In genomic region chr1:156114919-156115513, GRCh38 we compare ENCODE assay signal across 1 cellular context.
TF ChIP-seq lines count a peak whose summit lies in the region.

No MANE protein-coding gene starts in this region.

TF ChIP-seq in HepG2, 621 proteins besides CTCF, POLR2A, EP300 and RAD21 (continued from another document and continues in another):
- TF ChIP-seq, protein P1, sequence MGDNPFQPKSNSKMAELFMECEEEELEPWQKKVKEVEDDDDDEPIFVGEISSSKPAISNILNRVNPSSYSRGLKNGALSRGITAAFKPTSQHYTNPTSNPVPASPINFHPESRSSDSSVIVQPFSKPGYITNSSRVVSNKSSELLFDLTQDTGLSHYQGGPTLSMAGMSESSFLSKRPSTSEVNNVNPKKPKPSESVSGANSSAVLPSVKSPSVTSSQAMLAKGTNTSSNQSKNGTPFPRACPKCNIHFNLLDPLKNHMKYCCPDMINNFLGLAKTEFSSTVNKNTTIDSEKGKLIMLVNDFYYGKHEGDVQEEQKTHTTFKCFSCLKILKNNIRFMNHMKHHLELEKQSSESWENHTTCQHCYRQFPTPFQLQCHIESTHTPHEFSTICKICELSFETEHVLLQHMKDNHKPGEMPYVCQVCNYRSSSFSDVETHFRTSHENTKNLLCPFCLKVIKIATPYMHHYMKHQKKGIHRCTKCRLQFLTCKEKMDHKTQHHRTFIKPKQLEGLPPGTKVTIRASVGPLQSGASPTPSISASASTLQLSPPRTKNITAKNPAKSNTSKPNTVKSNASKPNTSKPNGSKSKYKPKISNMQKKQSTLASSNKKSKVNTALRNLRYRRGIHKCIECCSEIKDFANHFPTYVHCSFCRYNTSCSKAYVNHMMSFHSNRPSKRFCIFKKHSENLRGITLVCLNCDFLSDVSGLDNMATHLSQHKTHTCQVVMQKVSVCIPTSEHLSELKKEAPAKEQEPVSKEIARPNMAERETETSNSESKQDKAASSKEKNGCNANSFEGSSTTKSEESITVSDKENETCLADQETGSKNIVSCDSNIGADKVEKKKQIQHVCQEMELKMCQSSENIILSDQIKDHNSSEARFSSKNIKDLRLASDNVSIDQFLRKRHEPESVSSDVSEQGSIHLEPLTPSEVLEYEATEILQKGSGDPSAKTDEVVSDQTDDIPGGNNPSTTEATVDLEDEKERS (CRISPR knock-in tag; IDR thresholded peaks at IDR 0.05), result no peak; the same call in 1 of the 2 replicates
- no peak for TF ChIP-seq ZBTB39 (CRISPR knock-in tag; IDR thresholded peaks at IDR 0.05)
- peak; percentile 89 for TF ChIP-seq AGO2 (optimal IDR thresholded peaks at IDR 0.05; ENCODE audit: low read depth, low read length)
- no peak for TF ChIP-seq ZNF274 (CRISPR knock-in tag; IDR thresholded peaks at IDR 0.05)
- TF ChIP-seq ZNF354B (CRISPR knock-in tag; IDR thresholded peaks at IDR 0.05), result peak; percentile 50; the same call in 1 of the 2 replicates
- no peak for TF ChIP-seq NPAS2 (CRISPR knock-in tag; IDR thresholded peaks at IDR 0.05; ENCODE audit: borderline replicate concordance)
- TF ChIP-seq PTBP1 (IDR thresholded peaks at IDR 0.05; ENCODE audit: low read depth, low read length, poor library complexity, severe bottlenecking), result peak; percentile 19
- TF ChIP-seq, protein P2, sequence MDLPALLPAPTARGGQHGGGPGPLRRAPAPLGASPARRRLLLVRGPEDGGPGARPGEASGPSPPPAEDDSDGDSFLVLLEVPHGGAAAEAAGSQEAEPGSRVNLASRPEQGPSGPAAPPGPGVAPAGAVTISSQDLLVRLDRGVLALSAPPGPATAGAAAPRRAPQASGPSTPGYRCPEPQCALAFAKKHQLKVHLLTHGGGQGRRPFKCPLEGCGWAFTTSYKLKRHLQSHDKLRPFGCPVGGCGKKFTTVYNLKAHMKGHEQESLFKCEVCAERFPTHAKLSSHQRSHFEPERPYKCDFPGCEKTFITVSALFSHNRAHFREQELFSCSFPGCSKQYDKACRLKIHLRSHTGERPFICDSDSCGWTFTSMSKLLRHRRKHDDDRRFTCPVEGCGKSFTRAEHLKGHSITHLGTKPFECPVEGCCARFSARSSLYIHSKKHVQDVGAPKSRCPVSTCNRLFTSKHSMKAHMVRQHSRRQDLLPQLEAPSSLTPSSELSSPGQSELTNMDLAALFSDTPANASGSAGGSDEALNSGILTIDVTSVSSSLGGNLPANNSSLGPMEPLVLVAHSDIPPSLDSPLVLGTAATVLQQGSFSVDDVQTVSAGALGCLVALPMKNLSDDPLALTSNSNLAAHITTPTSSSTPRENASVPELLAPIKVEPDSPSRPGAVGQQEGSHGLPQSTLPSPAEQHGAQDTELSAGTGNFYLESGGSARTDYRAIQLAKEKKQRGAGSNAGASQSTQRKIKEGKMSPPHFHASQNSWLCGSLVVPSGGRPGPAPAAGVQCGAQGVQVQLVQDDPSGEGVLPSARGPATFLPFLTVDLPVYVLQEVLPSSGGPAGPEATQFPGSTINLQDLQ (CRISPR knock-in tag; IDR thresholded peaks at IDR 0.05), result peak; percentile 8; the same call in 1 of the 2 replicates
- TF ChIP-seq MTF2 (CRISPR knock-in tag; IDR thresholded peaks at IDR 0.05; ENCODE audit: borderline replicate concordance), result peak; percentile 49; the same call in 1 of the 2 replicates
- TF ChIP-seq ZNF713 (CRISPR knock-in tag; IDR thresholded peaks at IDR 0.05), result no peak
- TF ChIP-seq, protein P3, sequence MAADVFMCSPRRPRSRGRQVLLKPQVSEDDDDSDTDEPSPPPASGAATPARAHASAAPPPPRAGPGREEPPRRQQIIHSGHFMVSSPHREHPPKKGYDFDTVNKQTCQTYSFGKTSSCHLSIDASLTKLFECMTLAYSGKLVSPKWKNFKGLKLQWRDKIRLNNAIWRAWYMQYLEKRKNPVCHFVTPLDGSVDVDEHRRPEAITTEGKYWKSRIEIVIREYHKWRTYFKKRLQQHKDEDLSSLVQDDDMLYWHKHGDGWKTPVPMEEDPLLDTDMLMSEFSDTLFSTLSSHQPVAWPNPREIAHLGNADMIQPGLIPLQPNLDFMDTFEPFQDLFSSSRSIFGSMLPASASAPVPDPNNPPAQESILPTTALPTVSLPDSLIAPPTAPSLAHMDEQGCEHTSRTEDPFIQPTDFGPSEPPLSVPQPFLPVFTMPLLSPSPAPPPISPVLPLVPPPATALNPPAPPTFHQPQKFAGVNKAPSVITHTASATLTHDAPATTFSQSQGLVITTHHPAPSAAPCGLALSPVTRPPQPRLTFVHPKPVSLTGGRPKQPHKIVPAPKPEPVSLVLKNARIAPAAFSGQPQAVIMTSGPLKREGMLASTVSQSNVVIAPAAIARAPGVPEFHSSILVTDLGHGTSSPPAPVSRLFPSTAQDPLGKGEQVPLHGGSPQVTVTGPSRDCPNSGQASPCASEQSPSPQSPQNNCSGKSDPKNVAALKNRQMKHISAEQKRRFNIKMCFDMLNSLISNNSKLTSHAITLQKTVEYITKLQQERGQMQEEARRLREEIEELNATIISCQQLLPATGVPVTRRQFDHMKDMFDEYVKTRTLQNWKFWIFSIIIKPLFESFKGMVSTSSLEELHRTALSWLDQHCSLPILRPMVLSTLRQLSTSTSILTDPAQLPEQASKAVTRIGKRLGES (CRISPR knock-in tag; IDR thresholded peaks at IDR 0.05; ENCODE audit: borderline replicate concordance), result no peak
- TF ChIP-seq GMEB1 (CRISPR knock-in tag; IDR thresholded peaks at IDR 0.05; ENCODE audit: borderline replicate concordance), result no peak
- 0 out of 2 replicates have a peak, but pooled peaks have one; percentile 42 for TF ChIP-seq SAFB2 (CRISPR knock-in tag; IDR thresholded peaks at IDR 0.05; ENCODE audit: borderline replicate concordance, low read depth)
- TF ChIP-seq ZNF792 (CRISPR knock-in tag; IDR thresholded peaks at IDR 0.05), result peak; percentile 32
- TF ChIP-seq NRL (CRISPR knock-in tag; IDR thresholded peaks at IDR 0.05; ENCODE audit: borderline replicate concordance), result peak; percentile 74; the same call in 1 of the 2 replicates
- no peak for TF ChIP-seq SYNCRIP (IDR thresholded peaks at IDR 0.05; ENCODE audit: insufficient read depth, low read depth, low read length)
- no peak for TF ChIP-seq ZNF235 (CRISPR knock-in tag; IDR thresholded peaks at IDR 0.05; ENCODE audit: borderline replicate concordance)
- TF ChIP-seq, protein P4, sequence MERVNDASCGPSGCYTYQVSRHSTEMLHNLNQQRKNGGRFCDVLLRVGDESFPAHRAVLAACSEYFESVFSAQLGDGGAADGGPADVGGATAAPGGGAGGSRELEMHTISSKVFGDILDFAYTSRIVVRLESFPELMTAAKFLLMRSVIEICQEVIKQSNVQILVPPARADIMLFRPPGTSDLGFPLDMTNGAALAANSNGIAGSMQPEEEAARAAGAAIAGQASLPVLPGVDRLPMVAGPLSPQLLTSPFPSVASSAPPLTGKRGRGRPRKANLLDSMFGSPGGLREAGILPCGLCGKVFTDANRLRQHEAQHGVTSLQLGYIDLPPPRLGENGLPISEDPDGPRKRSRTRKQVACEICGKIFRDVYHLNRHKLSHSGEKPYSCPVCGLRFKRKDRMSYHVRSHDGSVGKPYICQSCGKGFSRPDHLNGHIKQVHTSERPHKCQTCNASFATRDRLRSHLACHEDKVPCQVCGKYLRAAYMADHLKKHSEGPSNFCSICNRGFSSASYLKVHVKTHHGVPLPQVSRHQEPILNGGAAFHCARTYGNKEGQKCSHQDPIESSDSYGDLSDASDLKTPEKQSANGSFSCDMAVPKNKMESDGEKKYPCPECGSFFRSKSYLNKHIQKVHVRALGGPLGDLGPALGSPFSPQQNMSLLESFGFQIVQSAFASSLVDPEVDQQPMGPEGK (CRISPR knock-in tag; IDR thresholded peaks at IDR 0.05), result no peak
- TF ChIP-seq SP140L (CRISPR knock-in tag; IDR thresholded peaks at IDR 0.05; ENCODE audit: borderline replicate concordance), result no peak
- TF ChIP-seq ZNF703 (CRISPR knock-in tag; IDR thresholded peaks at IDR 0.05; ENCODE audit: borderline replicate concordance), result peak; percentile 32; the same call in 1 of the 2 replicates
- TF ChIP-seq, protein P5, sequence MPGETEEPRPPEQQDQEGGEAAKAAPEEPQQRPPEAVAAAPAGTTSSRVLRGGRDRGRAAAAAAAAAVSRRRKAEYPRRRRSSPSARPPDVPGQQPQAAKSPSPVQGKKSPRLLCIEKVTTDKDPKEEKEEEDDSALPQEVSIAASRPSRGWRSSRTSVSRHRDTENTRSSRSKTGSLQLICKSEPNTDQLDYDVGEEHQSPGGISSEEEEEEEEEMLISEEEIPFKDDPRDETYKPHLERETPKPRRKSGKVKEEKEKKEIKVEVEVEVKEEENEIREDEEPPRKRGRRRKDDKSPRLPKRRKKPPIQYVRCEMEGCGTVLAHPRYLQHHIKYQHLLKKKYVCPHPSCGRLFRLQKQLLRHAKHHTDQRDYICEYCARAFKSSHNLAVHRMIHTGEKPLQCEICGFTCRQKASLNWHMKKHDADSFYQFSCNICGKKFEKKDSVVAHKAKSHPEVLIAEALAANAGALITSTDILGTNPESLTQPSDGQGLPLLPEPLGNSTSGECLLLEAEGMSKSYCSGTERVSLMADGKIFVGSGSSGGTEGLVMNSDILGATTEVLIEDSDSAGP (CRISPR knock-in tag; IDR thresholded peaks at IDR 0.05; ENCODE audit: borderline replicate concordance), result peak; percentile 3; the same call in 1 of the 2 replicates
- TF ChIP-seq CBFB (CRISPR knock-in tag; IDR thresholded peaks at IDR 0.05), result no peak
- TF ChIP-seq ZNF788 (CRISPR knock-in tag; IDR thresholded peaks at IDR 0.05; ENCODE audit: borderline replicate concordance), result 0 out of 2 replicates have a peak, but pooled peaks have one; percentile 5
- TF ChIP-seq HNRNPH1 (optimal IDR thresholded peaks at IDR 0.05; ENCODE audit: low read depth, low read length), result no peak
- no peak for TF ChIP-seq BORCS8-MEF2B (CRISPR knock-in tag; IDR thresholded peaks at IDR 0.05)
- TF ChIP-seq, protein P6, sequence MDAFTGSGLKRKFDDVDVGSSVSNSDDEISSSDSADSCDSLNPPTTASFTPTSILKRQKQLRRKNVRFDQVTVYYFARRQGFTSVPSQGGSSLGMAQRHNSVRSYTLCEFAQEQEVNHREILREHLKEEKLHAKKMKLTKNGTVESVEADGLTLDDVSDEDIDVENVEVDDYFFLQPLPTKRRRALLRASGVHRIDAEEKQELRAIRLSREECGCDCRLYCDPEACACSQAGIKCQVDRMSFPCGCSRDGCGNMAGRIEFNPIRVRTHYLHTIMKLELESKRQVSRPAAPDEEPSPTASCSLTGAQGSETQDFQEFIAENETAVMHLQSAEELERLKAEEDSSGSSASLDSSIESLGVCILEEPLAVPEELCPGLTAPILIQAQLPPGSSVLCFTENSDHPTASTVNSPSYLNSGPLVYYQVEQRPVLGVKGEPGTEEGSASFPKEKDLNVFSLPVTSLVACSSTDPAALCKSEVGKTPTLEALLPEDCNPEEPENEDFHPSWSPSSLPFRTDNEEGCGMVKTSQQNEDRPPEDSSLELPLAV (CRISPR knock-in tag; conservative IDR thresholded peaks at IDR 0.05; ENCODE audit: low read depth), result no peak
- no peak; the same call in 1 of the 2 replicates for TF ChIP-seq STAG1 (CRISPR knock-in tag; IDR thresholded peaks at IDR 0.05)
- peak; percentile 41 for TF ChIP-seq TAF1 (CRISPR knock-in tag; IDR thresholded peaks at IDR 0.05)
- peak; percentile 25; the same call in 1 of the 2 replicates for TF ChIP-seq ZMYM4 (CRISPR knock-in tag; IDR thresholded peaks at IDR 0.05)
- TF ChIP-seq GATAD1 (CRISPR knock-in tag; IDR thresholded peaks at IDR 0.05), result no peak; the same call in 1 of the 2 replicates
- TF ChIP-seq KLF9 (CRISPR knock-in tag; IDR thresholded peaks at IDR 0.05; ENCODE audit: low read depth), result no peak
- no peak for TF ChIP-seq ZNF350 (CRISPR knock-in tag; IDR thresholded peaks at IDR 0.05; ENCODE audit: borderline replicate concordance, low read depth)
- TF ChIP-seq TOPORS (CRISPR knock-in tag; IDR thresholded peaks at IDR 0.05), result 0 out of 2 replicates have a peak, but pooled peaks have one; percentile 22
- peak; percentile 10; the same call in 1 of the 2 replicates for TF ChIP-seq ZSCAN21 (CRISPR knock-in tag; IDR thresholded peaks at IDR 0.05; ENCODE audit: borderline replicate concordance)
- TF ChIP-seq JUND (CRISPR knock-in tag; IDR thresholded peaks at IDR 0.05), result no peak
- peak; percentile 54 for TF ChIP-seq ZFY (CRISPR knock-in tag; IDR thresholded peaks at IDR 0.05)
- TF ChIP-seq NFKBIZ (CRISPR knock-in tag; IDR thresholded peaks at IDR 0.05), result peak; percentile 65; the same call in 1 of the 2 replicates
- TF ChIP-seq, protein P7, sequence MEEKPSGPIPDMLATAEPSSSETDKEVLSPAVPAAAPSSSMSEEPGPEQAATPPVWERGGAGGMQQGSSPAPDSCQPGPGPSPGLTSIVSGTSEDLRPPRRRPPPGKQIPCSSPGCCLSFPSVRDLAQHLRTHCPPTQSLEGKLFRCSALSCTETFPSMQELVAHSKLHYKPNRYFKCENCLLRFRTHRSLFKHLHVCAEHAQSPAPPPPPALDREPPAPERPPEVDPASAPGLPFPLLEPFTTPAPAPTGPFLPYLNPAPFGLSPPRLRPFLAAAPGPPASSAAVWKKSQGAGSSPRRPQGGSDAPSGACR (CRISPR knock-in tag; IDR thresholded peaks at IDR 0.05), result peak; percentile 40; the same call in 1 of the 2 replicates
- peak; percentile 41; the same call in 1 of the 2 replicates for TF ChIP-seq THAP8 (CRISPR knock-in tag; IDR thresholded peaks at IDR 0.05; ENCODE audit: borderline replicate concordance)
- TF ChIP-seq ZNF83 (CRISPR knock-in tag; IDR thresholded peaks at IDR 0.05; ENCODE audit: borderline replicate concordance), result no peak
- TF ChIP-seq HOXA3 (CRISPR knock-in tag; IDR thresholded peaks at IDR 0.05), result peak; percentile 2; the same call in 1 of the 2 replicates
- no peak for TF ChIP-seq ZNF160 (CRISPR knock-in tag; IDR thresholded peaks at IDR 0.05)
